1 cellular context compared by ENCODE assay signal in the genomic region with DNA sequence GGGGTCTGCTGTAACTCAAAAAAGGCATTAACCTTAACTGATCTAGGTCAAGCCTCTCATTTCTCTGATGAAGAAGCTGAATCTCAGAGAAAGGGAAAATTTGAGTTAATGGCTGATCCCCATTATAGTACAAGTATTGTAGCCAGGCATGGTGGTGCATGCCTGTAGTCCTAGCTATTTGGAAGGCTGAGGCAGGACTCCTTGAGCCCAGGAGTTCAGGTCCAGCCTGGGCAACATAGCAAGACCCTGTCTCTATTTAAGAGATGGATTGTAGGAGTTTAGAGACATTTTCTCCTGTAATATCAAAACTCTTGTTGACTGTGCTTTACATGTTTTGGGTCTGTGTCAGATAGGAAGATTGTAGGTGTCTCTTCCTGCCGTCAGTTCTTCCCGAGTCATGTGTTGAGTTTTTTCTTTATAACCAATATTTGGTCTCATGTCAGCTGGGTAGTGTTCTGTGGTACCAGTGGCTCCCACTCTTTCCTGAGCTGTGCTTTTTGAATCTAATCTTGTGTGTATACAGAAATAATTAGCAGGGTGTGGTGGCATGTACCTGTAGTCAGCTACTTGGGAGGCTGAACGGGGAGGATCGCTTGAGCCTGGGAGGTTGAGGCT.
TF ChIP-seq lines count a peak whose summit lies in the region.

No MANE protein-coding gene starts in this region.

TF ChIP-seq in WTC11, 78 proteins besides CTCF, POLR2A, EP300 and RAD21:
- no peak for TF ChIP-seq OVOL2 (CRISPR knock-in tag; IDR thresholded peaks at IDR 0.05; ENCODE audit: borderline replicate concordance)
- no peak for TF ChIP-seq KAT7 (CRISPR knock-in tag; IDR thresholded peaks at IDR 0.05; ENCODE audit: borderline replicate concordance)
- peak; percentile 79 for TF ChIP-seq ZNF121 (CRISPR knock-in tag; IDR thresholded peaks at IDR 0.05)
- TF ChIP-seq, protein P1, sequence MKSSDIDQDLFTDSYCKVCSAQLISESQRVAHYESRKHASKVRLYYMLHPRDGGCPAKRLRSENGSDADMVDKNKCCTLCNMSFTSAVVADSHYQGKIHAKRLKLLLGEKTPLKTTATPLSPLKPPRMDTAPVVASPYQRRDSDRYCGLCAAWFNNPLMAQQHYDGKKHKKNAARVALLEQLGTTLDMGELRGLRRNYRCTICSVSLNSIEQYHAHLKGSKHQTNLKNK (CRISPR knock-in tag; IDR thresholded peaks at IDR 0.05): no peak
- TF ChIP-seq, protein P2, sequence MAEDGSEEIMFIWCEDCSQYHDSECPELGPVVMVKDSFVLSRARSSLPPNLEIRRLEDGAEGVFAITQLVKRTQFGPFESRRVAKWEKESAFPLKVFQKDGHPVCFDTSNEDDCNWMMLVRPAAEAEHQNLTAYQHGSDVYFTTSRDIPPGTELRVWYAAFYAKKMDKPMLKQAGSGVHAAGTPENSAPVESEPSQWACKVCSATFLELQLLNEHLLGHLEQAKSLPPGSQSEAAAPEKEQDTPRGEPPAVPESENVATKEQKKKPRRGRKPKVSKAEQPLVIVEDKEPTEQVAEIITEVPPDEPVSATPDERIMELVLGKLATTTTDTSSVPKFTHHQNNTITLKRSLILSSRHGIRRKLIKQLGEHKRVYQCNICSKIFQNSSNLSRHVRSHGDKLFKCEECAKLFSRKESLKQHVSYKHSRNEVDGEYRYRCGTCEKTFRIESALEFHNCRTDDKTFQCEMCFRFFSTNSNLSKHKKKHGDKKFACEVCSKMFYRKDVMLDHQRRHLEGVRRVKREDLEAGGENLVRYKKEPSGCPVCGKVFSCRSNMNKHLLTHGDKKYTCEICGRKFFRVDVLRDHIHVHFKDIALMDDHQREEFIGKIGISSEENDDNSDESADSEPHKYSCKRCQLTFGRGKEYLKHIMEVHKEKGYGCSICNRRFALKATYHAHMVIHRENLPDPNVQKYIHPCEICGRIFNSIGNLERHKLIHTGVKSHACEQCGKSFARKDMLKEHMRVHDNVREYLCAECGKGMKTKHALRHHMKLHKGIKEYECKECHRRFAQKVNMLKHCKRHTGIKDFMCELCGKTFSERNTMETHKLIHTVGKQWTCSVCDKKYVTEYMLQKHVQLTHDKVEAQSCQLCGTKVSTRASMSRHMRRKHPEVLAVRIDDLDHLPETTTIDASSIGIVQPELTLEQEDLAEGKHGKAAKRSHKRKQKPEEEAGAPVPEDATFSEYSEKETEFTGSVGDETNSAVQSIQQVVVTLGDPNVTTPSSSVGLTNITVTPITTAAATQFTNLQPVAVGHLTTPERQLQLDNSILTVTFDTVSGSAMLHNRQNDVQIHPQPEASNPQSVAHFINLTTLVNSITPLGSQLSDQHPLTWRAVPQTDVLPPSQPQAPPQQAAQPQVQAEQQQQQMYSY (CRISPR knock-in tag; IDR thresholded peaks at IDR 0.05): no peak
- TF ChIP-seq, protein P3, sequence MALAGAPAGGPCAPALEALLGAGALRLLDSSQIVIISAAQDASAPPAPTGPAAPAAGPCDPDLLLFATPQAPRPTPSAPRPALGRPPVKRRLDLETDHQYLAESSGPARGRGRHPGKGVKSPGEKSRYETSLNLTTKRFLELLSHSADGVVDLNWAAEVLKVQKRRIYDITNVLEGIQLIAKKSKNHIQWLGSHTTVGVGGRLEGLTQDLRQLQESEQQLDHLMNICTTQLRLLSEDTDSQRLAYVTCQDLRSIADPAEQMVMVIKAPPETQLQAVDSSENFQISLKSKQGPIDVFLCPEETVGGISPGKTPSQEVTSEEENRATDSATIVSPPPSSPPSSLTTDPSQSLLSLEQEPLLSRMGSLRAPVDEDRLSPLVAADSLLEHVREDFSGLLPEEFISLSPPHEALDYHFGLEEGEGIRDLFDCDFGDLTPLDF (CRISPR knock-in tag; IDR thresholded peaks at IDR 0.05): no peak
TF ChIP-seq in WTC11: peak in this region for 1.
